ENCODE assay signal across 14 cellular contexts in genomic region chr14:23881292-23881691, GRCh38.
"Had no signal": no experiment of that assay in that cellular context is flagged by ENCODE, and none has a peak within 500 bp of the region (broad histone marks: within the 10 kb centered on the region; RNA-seq: fewer than 3 reads in every experiment).

No MANE protein-coding gene starts in this region.

- H3K4me3 Mint-ChIP-seq: endodermal cell; memory B cell; stimulated activated effector memory CD8-positive, alpha-beta T cell treated with anti-CD3 and anti-CD28 coated beads, Interleukin-12 subunit alpha, Interleukin-12 subunit beta, amount 100 ng/mL, for 72 hours had no signal

- DNase-seq: activated CD4-positive, CD25-positive, alpha-beta regulatory T cell treated with anti-CD3 and anti-CD28 coated beads, Interleukin-2, amount 50 U/mL, for 72 hours; activated naive CD4-positive, alpha-beta T cell treated with Interleukin-2 at 50 U/mL for 16 hours; endodermal cell; islet precursor cell; left ventricle myocardium superior; T-helper 9 cell had no signal

- H2AFZ ChIP-seq: hepatocyte had no signal

- H3K27me3 ChIP-seq: ascending aorta, cardiac muscle cell, hepatocyte had no signal

- H3K9me3 ChIP-seq: ascending aorta, prostate gland, thoracic aorta had no signal

- H3K27ac ChIP-seq: ascending aorta, cardiac muscle cell, hepatocyte, prostate gland, thoracic aorta had no signal

- H3K79me2 ChIP-seq: hepatocyte had no signal

- H3K36me3 ChIP-seq: ascending aorta, cardiac muscle cell, prostate gland, thoracic aorta had no signal

- ATAC-seq: left ventricle myocardium superior; sciatic nerve; stimulated activated effector memory CD8-positive, alpha-beta T cell treated with anti-CD3 and anti-CD28 coated beads, Interleukin-12 subunit alpha, Interleukin-12 subunit beta, amount 100 ng/mL, for 72 hours had no signal

- H3K4me1 ChIP-seq: ascending aorta, prostate gland had no signal

- H3K4me2 ChIP-seq: hepatocyte had no signal

- H3K27ac Mint-ChIP-seq: endodermal cell; memory B cell; stimulated activated effector memory CD8-positive, alpha-beta T cell treated with anti-CD3 and anti-CD28 coated beads, Interleukin-12 subunit alpha, Interleukin-12 subunit beta, amount 100 ng/mL, for 72 hours had no signal

- H3K9me3 Mint-ChIP-seq: memory B cell; stimulated activated effector memory CD8-positive, alpha-beta T cell treated with anti-CD3 and anti-CD28 coated beads, Interleukin-12 subunit alpha, Interleukin-12 subunit beta, amount 100 ng/mL, for 72 hours had no signal

- H3K4me1 Mint-ChIP-seq: endodermal cell had no signal

- H3K4me3 ChIP-seq: ascending aorta, cardiac muscle cell, hepatocyte, prostate gland, thoracic aorta had no signal

- H3K36me3 Mint-ChIP-seq: memory B cell; stimulated activated effector memory CD8-positive, alpha-beta T cell treated with anti-CD3 and anti-CD28 coated beads, Interleukin-12 subunit alpha, Interleukin-12 subunit beta, amount 100 ng/mL, for 72 hours had no signal
